Comparison of ENCODE assay signal across 8 cellular contexts in genomic region chr1:85465099-85465790, GRCh38. TPM values are rescaled to one million over a fixed set of nuclear protein-coding genes. Genes with fewer than 3 reads are reported as not detected.
DNase-seq lines count a peak whose midpoint lies in the region; ATAC-seq and TF ChIP-seq lines count a peak whose summit lies in the region.

TSS of gene DDAH1 (minus strand) at chr1:85465159. CDS start at chr1:85465045, 114 bp downstream.

- CTCF ChIA-PET in GM10248 (lab: Yijun Ruan, JAX): no interaction called here

- peaks cover 80% of the 10 kb centered on the region for H3K79me2 ChIP-seq in osteoblast (ENCODE audit: insufficient read depth, low read length)

- H3K9me3 ChIP-seq in osteoblast (ENCODE audit: low read depth, low read length): no peaks in the 10 kb centered on the region

- intact Hi-C loops in left cardiac atrium (cut with DNase I): no loop called here

- H3K27me3 ChIP-seq in osteoblast (ENCODE audit: insufficient read depth, low read length): no peaks in the 10 kb centered on the region

- peak within 1 kb of the TSS; percentile 44 for H2AFZ ChIP-seq in osteoblast (ENCODE audit: low read length)

- POLR2A ChIA-PET in GM10248 (lab: Yijun Ruan, JAX): no interaction called here

- H4K20me1 ChIP-seq in osteoblast (ENCODE audit: insufficient read depth, low read length): peaks cover 16% of the 10 kb centered on the region

- peak; percentile 46 for ATAC-seq in HG02870 (IDR thresholded peaks at IDR 0.05; ENCODE audit: unreplicated experiment)
- ATAC-seq in left cardiac atrium: peak; percentile 91 to 92

- TF ChIP-seq CTCF in GM10248 (IDR thresholded peaks at IDR 0.05; ENCODE audit: control extremely low read depth, extremely low read depth, low read depth, missing control alignments) (no peak), osteoblast (IDR thresholded peaks at IDR 0.05; ENCODE audit: extremely low read depth, low read depth, low read length) (no peak)

- H3K36me3 ChIP-seq in osteoblast (ENCODE audit: insufficient read depth, low read length): peaks cover 4% of the 10 kb centered on the region

- peak within 1 kb of the TSS; percentile 85 for H3K4me3 ChIP-seq in osteoblast (ENCODE audit: insufficient read depth, low read length)

- H3K4me2 ChIP-seq in osteoblast (ENCODE audit: insufficient read depth, low read length): peak within 1 kb of the TSS; percentile 83

- DNase-seq in A172 (ENCODE audit: low spot score): peak; percentile 15
- peak; percentile 33 for DNase-seq in GM10248 (ENCODE audit: extremely low spot score)
- DNase-seq in NCI-H345 (lab: John Stamatoyannopoulos, UW): peak; percentile 78
- peak; percentile 59 for DNase-seq in amniotic epithelial cell (ENCODE audit: low read depth)
- DNase-seq in left cardiac atrium: peak; percentile 65
- DNase-seq in osteoblast (ENCODE audit: insufficient read length, low spot score, missing footprints): peak; percentile 95
- DNase-seq in SIG-M5 (lab: John Stamatoyannopoulos, UW): no peak

- H3K27ac ChIP-seq in osteoblast (ENCODE audit: low read depth, low read length): peak within 1 kb of the TSS; percentile 89

- H3K4me1 ChIP-seq in osteoblast (ENCODE audit: insufficient read depth, low read length): peaks cover 34% of the 10 kb centered on the region

RNA-seq across cellular contexts. Expression of gene DDAH1, which starts in this region (rescaled TPM):
- 19.0 and 20.7 TPM in 2 replicates for total RNA-seq in A172 (2014; rRNA removed; shearing (Covaris generic))
- 10 to 100 TPM; 10.1 to 15.6 TPM for total RNA-seq in left cardiac atrium
- 89.0 and 89.6 TPM in 2 replicates for total RNA-seq in osteoblast
